ENCODE assay signal across 10 cellular contexts in genomic region chr22:41410311-41410751, GRCh38. TPM values are rescaled to one million over a fixed set of nuclear protein-coding genes. Genes with fewer than 3 reads are reported as not detected.
DNase-seq lines count a peak whose midpoint lies in the region; ATAC-seq and TF ChIP-seq lines count a peak whose summit lies in the region.
"Had no signal": no experiment of that assay in that cellular context is flagged by ENCODE, and none has a peak within 500 bp of the region (broad histone marks: within the 10 kb centered on the region; RNA-seq: fewer than 3 reads in every experiment).

No MANE protein-coding gene starts in this region.

- H3K4me1 ChIP-seq in esophagus (ENCODE audit: control insufficient read depth in 2 of 2, insufficient read depth in 2 of 2, low read length in 1 of 2), result peaks cover under 1 to 20% of the 10 kb centered on the region in 2 donors
- H3K4me1 ChIP-seq in vagina, result peaks cover 45% of the 10 kb centered on the region

- no peaks in the 10 kb centered on the region for H3K9me3 ChIP-seq in esophagus (ENCODE audit: control insufficient read depth in 2 of 2, insufficient read depth in 1 of 2, low read depth in 1 of 2, low read length in 1 of 2)
- no peaks in the 10 kb centered on the region for H3K9me3 ChIP-seq in vagina

- 47 to 55% methylated on average over 7 of the region's 7 CpGs for WGBS in esophagus, 2 donors

- H3K27ac ChIP-seq in esophagus (ENCODE audit: low read depth in 2 of 2, low read length in 1 of 2) (peak overlapping the region; percentile 65 to 68), vagina (peak overlapping the region; percentile 99)

- DNase-seq in activated naive CD4-positive, alpha-beta T cell treated with anti-CD3 and anti-CD28 coated beads for 36 hours, result no peak
- DNase-seq in vagina (ENCODE audit: extremely low spot score in 2 of 2), result no peak
- DNase-seq in activated effector memory CD4-positive, alpha-beta T cell treated with Interleukin-2 at 50 U/mL for 16 hours, result no peak
- DNase-seq: GDM1, NCI-H1417 treated with DMSO at 0.1 percent for 48 hours had no signal

- intact Hi-C loops in activated naive CD4-positive, alpha-beta T cell treated with anti-CD3 and anti-CD28 coated beads for 36 hours (cut with micrococcal nuclease), result no loop called here
- intact Hi-C loops in vagina (cut with DNase I), result no loop called here

- H3K36me3 Mint-ChIP-seq in activated naive CD4-positive, alpha-beta T cell treated with anti-CD3 and anti-CD28 coated beads, Interleukin-2, amount 50 U/mL, for 24 hours, result no peaks in the 10 kb centered on the region
- H3K36me3 Mint-ChIP-seq in activated naive CD4-positive, alpha-beta T cell treated with anti-CD3 and anti-CD28 coated beads for 36 hours (ENCODE audit: low read depth), result peaks cover 7% of the 10 kb centered on the region
- no peaks in the 10 kb centered on the region for H3K36me3 Mint-ChIP-seq in nephron (ENCODE audit: low read depth)

- H3K36me3 ChIP-seq in esophagus (ENCODE audit: control insufficient read depth in 2 of 2, insufficient read depth in 2 of 2, low read length in 1 of 2) (no peaks in the 10 kb centered on the region), vagina (no peaks in the 10 kb centered on the region)

- ATAC-seq in GM18505 (IDR thresholded peaks at IDR 0.05; ENCODE audit: unreplicated experiment) (no peak), esophagus mucosa (no peak)

- CTCF ChIA-PET in activated naive CD4-positive, alpha-beta T cell treated with anti-CD3 and anti-CD28 coated beads for 36 hours (lab: Charles Lee), result interaction anchor here (0.7 to 1.4 kb wide), 4 partner anchors 107 to 131 kb away, joined by 3 to 5 read pairs (median 4); no protein-coding TSS in a partner anchor

- H3K4me3 ChIP-seq in esophagus (ENCODE audit: low read depth in 1 of 2, low read length in 2 of 2) (no peak overlapping the region), vagina (no peak overlapping the region)

- TF ChIP-seq POLR2A in vagina (IDR thresholded peaks at IDR 0.05), result no peak
- TF ChIP-seq POLR2A in GM18505 (IDR thresholded peaks at IDR 0.05; ENCODE audit: borderline replicate concordance, extremely low read depth, insufficient read depth, insufficient read length), result no peak

- H3K9me3 Mint-ChIP-seq in activated naive CD4-positive, alpha-beta T cell treated with anti-CD3 and anti-CD28 coated beads, Interleukin-2, amount 50 U/mL, for 24 hours, result no peaks in the 10 kb centered on the region
- no peaks in the 10 kb centered on the region for H3K9me3 Mint-ChIP-seq in activated naive CD4-positive, alpha-beta T cell treated with anti-CD3 and anti-CD28 coated beads for 36 hours
- no peaks in the 10 kb centered on the region for H3K9me3 Mint-ChIP-seq in nephron

- H3K4me3 Mint-ChIP-seq in activated naive CD4-positive, alpha-beta T cell treated with anti-CD3 and anti-CD28 coated beads, Interleukin-2, amount 50 U/mL, for 24 hours, result no peak overlapping the region
- H3K4me3 Mint-ChIP-seq in activated naive CD4-positive, alpha-beta T cell treated with anti-CD3 and anti-CD28 coated beads for 36 hours, result no peak overlapping the region
- peak overlapping the region in 2 of 3 experiments; percentile 44 to 53 for H3K4me3 Mint-ChIP-seq in nephron

- peak overlapping the region; percentile 66 for H3K27ac Mint-ChIP-seq in activated naive CD4-positive, alpha-beta T cell treated with anti-CD3 and anti-CD28 coated beads, Interleukin-2, amount 50 U/mL, for 24 hours
- H3K27ac Mint-ChIP-seq in activated naive CD4-positive, alpha-beta T cell treated with anti-CD3 and anti-CD28 coated beads for 36 hours, result no peak overlapping the region
- H3K27ac Mint-ChIP-seq in nephron, result peak overlapping the region in 2 of 3 experiments; percentile 8 to 38

- TF ChIP-seq CTCF in nephron (IDR thresholded peaks at IDR 0.05; ENCODE audit: unreplicated experiment in 3 of 3), result no peak
- TF ChIP-seq CTCF in vagina (IDR thresholded peaks at IDR 0.05), result no peak

- H3K4me1 Mint-ChIP-seq in activated naive CD4-positive, alpha-beta T cell treated with anti-CD3 and anti-CD28 coated beads, Interleukin-2, amount 50 U/mL, for 24 hours, result peaks cover 25% of the 10 kb centered on the region
- H3K4me1 Mint-ChIP-seq in activated naive CD4-positive, alpha-beta T cell treated with anti-CD3 and anti-CD28 coated beads for 36 hours (ENCODE audit: low read depth), result peaks cover 24% of the 10 kb centered on the region
- H3K4me1 Mint-ChIP-seq in nephron, result peaks cover 14% of the 10 kb centered on the region

- no peaks in the 10 kb centered on the region for H3K27me3 Mint-ChIP-seq in activated naive CD4-positive, alpha-beta T cell treated with anti-CD3 and anti-CD28 coated beads, Interleukin-2, amount 50 U/mL, for 24 hours
- H3K27me3 Mint-ChIP-seq in activated naive CD4-positive, alpha-beta T cell treated with anti-CD3 and anti-CD28 coated beads for 36 hours (ENCODE audit: low read depth), result no peaks in the 10 kb centered on the region
- H3K27me3 Mint-ChIP-seq in nephron (ENCODE audit: low read depth), result no peaks in the 10 kb centered on the region

- H3K27me3 ChIP-seq in esophagus (ENCODE audit: control insufficient read depth in 1 of 2, insufficient read depth in 2 of 2, low read length in 2 of 2), result no peaks in the 10 kb centered on the region
- H3K27me3 ChIP-seq in vagina, result no peaks in the 10 kb centered on the region

RNA-seq across cellular contexts. Expression of gene TEF, which starts 28.6 kb away (rescaled TPM):
- 1 to 10 TPM; 1.7 to 1.9 TPM for total RNA-seq in activated naive CD4-positive, alpha-beta T cell treated with anti-CD3 and anti-CD28 coated beads for 36 hours
- 1 to 10 TPM; 8.5 to 9.5 TPM for polyA plus RNA-seq in esophagus
- total RNA-seq in vagina, result 12.0 TPM
- 12.5 TPM for total RNA-seq in esophagus mucosa

RNA-seq across cellular contexts. Expression of gene TOB2, which starts 36.3 kb away (rescaled TPM):
- 10 to 100 TPM; 16.4 to 16.8 TPM for total RNA-seq in activated naive CD4-positive, alpha-beta T cell treated with anti-CD3 and anti-CD28 coated beads for 36 hours
- 10 to 100 TPM; 10.7 to 11.1 TPM for polyA plus RNA-seq in esophagus
- total RNA-seq in vagina (34.9 TPM), esophagus mucosa (19.6 TPM)

RNA-seq across cellular contexts. Expression of gene PHF5A, which starts 58.2 kb away (rescaled TPM):
- 10 to 100 TPM; 67.5 to 69.0 TPM for total RNA-seq in activated naive CD4-positive, alpha-beta T cell treated with anti-CD3 and anti-CD28 coated beads for 36 hours
- 10 to 100 TPM; 41.4 to 61.8 TPM for polyA plus RNA-seq in esophagus
- 35.4 TPM for total RNA-seq in vagina
- total RNA-seq in esophagus mucosa, result 39.2 TPM

RNA-seq across cellular contexts. Expression of gene ACO2, which starts 58.6 kb away (rescaled TPM):
- total RNA-seq in activated naive CD4-positive, alpha-beta T cell treated with anti-CD3 and anti-CD28 coated beads for 36 hours, result 100 to 1,000 TPM; 113 to 118 TPM
- polyA plus RNA-seq in esophagus, result 10 to 100 TPM; 22.6 to 59.7 TPM
- total RNA-seq in vagina (78.6 TPM), esophagus mucosa (66.5 TPM)

Comparison
In these comparisons a context has a peak if more than half of its experiments do, and no peak if none do; other contexts are left out.
1. H3K4me3 Mint-ChIP-seq: peak in nephron (2 of 3); none in activated naive CD4-positive, alpha-beta T cell treated with anti-CD3 and anti-CD28 coated beads, Interleukin-2, amount 50 U/mL, for 24 hours (single experiment) and activated naive CD4-positive, alpha-beta T cell treated with anti-CD3 and anti-CD28 coated beads for 36 hours (single experiment).